ENCODE assay signal across 9 cellular contexts in the genomic region with DNA sequence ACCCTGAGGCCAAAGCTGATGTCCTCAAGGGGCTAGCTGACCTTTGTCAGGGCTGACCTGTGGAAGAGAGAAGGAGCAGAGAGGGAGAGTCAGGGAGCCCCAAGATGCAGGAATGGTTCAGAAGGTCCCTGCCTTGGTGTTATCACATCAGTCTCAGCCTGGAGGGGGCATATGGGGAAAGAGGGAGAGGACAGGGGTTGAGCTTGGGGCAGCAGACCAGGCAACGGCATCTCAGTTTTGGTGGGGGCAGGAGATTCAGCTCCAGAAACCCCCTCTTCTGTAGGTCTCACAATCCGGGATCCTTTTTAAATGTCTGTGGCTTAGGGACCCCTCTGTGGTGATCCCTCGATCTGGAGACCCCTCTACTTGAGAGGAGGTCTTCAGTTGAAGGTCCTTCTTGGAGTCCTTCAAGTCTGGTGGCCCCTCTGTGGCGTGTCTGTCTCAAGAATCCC. TPM values are rescaled to one million over a fixed set of nuclear protein-coding genes. Genes with fewer than 3 reads are reported as not detected.
DNase-seq lines count a peak whose midpoint lies in the region; ATAC-seq, FAIRE-seq and TF ChIP-seq lines count a peak whose summit lies in the region.
"Had no signal": no experiment of that assay in that cellular context is flagged by ENCODE, and none has a peak within 500 bp of the region (broad histone marks: within the 10 kb centered on the region; RNA-seq: fewer than 3 reads in every experiment).

No MANE protein-coding gene starts in this region.

- no peak overlapping the region for H4K8ac ChIP-seq in H1 (ENCODE audit: extremely low read depth, insufficient read depth, low read length)

- H2BK15ac ChIP-seq in H1 (ENCODE audit: low read length) = 0 out of 2 replicates have a peak overlapping the region, but pooled peaks have one; percentile 81

- 0 out of 2 replicates have a peak overlapping the region, but pooled peaks have one; percentile 75 for H2BK20ac ChIP-seq in H1 (ENCODE audit: low read length)

- H2BK12ac ChIP-seq in H1 (ENCODE audit: low read depth, low read length) = peak overlapping the region; percentile 92

- H3K27me3 ChIP-seq in cardiac muscle cell = no peaks in the 10 kb centered on the region
- H3K27me3 ChIP-seq in H1 (replicated peaks in 1 of 4; ENCODE audit: control insufficient read depth in 3 of 4, extremely low read depth in 1 of 4, insufficient read depth in 3 of 4, low read length in 3 of 4) = no peaks in the 10 kb centered on the region
- no peaks in the 10 kb centered on the region for H3K27me3 ChIP-seq in muscle layer of duodenum (ENCODE audit: low read depth, low read length)
- H3K27me3 ChIP-seq in uterus = no peaks in the 10 kb centered on the region

- H3K79me2 ChIP-seq in H1 (ENCODE audit: control insufficient read depth in 1 of 2, insufficient read depth in 2 of 2, low read length in 2 of 2) = no peaks in the 10 kb centered on the region

- no peak overlapping the region for H4K5ac ChIP-seq in H1 (ENCODE audit: insufficient read length, low read depth, low read length)

- H3K27ac ChIP-seq in cardiac muscle cell (peak overlapping the region; percentile 84), H1 (ENCODE audit: low read depth, low read length) (no peak overlapping the region), muscle layer of duodenum (ENCODE audit: low read length) (peak overlapping the region; percentile 88), uterus (peak overlapping the region; percentile 93 to 98)

- H3K14ac ChIP-seq in H1 (ENCODE audit: insufficient read length) = no peak overlapping the region

- intact Hi-C loops in Right ventricle myocardium inferior (cut with DNase I) = no loop called here
- intact Hi-C loops in uterus (cut with DNase I; ENCODE audit: low total_unique reads) = no loop called here

- H3K23me2 ChIP-seq in H1 (ENCODE audit: low read depth, low read length) = peaks cover 7% of the 10 kb centered on the region

- H3K4ac ChIP-seq in H1 (replicated peaks; ENCODE audit: insufficient read length, low read depth, low read length) = peak overlapping the region; percentile 71

- no peaks in the 10 kb centered on the region for H4K20me1 ChIP-seq in H1 (replicated peaks in 1 of 2; ENCODE audit: control insufficient read depth in 1 of 2, insufficient read depth in 2 of 2, low read length in 2 of 2)

- H3K79me1 ChIP-seq in H1 (ENCODE audit: low read depth, low read length) = no peaks in the 10 kb centered on the region

- peak overlapping the region; percentile 93 for H3K18ac ChIP-seq in H1 (ENCODE audit: extremely low read depth, low read length)

- 75% methylated on average over 4 of the region's 4 CpGs; no CpG with 5 or more reads in 1 of the 2 experiments for WGBS in H1 (ENCODE audit: extremely low coverage in 1 of 2, insufficient coverage in 1 of 2, insufficient read length in 1 of 2, insufficient replicate concordance in 2 of 2, low coverage in 1 of 2, low lambda C conversion rate in 2 of 2, missing lambda C conversion rate in 1 of 2), 2 experiments

- H2AFZ ChIP-seq in H1 (ENCODE audit: low read length) = no peak overlapping the region

- no peaks in the 10 kb centered on the region for H3K9me3 ChIP-seq in cardiac muscle cell (ENCODE audit: low read depth)
- no peaks in the 10 kb centered on the region for H3K9me3 ChIP-seq in H1 (ENCODE audit: insufficient read depth in 2 of 2, low read depth in 1 of 2, low read length in 1 of 2)
- no peaks in the 10 kb centered on the region for H3K9me3 ChIP-seq in muscle layer of duodenum (ENCODE audit: control insufficient read depth in 1 of 2, low read length in 2 of 2)
- no peaks in the 10 kb centered on the region for H3K9me3 ChIP-seq in uterus

- TF ChIP-seq EP300 in H1 (IDR thresholded peaks at IDR 0.05; ENCODE audit: borderline replicate concordance in 1 of 2, low read depth in 2 of 2, low read length in 2 of 2) = no peak

- peak overlapping the region; percentile 74 to 95 for H3K4me2 ChIP-seq in H1 (ENCODE audit: insufficient read depth in 1 of 2, low read depth in 2 of 2, low read length in 2 of 2)

- CTCF ChIA-PET in H1 (lab: Charles Lee; ENCODE audit: partially characterized antibody) = interaction anchor here (0.8 to 10.2 kb wide), 21 partner anchors 8 to 315 kb away, joined by 3 to 115 read pairs (median 13); a partner anchor contains a TSS

- peak overlapping the region; percentile 41 for H3K4me3 ChIP-seq in cardiac muscle cell
- H3K4me3 ChIP-seq in H1 (ENCODE audit: extremely low read depth in 1 of 4, insufficient read depth in 2 of 4, low read depth in 3 of 4, low read length in 4 of 4) = peak overlapping the region; percentile 45 to 77 (median 72); a peak in 7 of 8 replicates
- peak overlapping the region; percentile 58 to 71 for H3K4me3 ChIP-seq in muscle layer of duodenum (ENCODE audit: low read depth in 1 of 2, low read length in 2 of 2)
- peak overlapping the region; percentile 53 to 78 for H3K4me3 ChIP-seq in uterus

- TF ChIP-seq POLR2A in H1 (IDR thresholded peaks at IDR 0.05; ENCODE audit: control extremely low read depth in 1 of 2, low read depth in 2 of 2, low read length in 2 of 2) (no peak), uterus (IDR thresholded peaks at IDR 0.05) (no peak)

- POLR2A ChIA-PET in H1 (lab: Charles Lee; ENCODE audit: partially characterized antibody) = interaction anchor here (0.7 to 15.6 kb wide), 25 partner anchors 8 to 363 kb away, joined by 3 to 261 read pairs (median 5); a partner anchor contains a TSS

- H2BK120ac ChIP-seq in H1 (replicated peaks; ENCODE audit: low read depth, low read length) = no peak overlapping the region

- no peak overlapping the region for H2AK5ac ChIP-seq in H1 (ENCODE audit: low read depth, low read length)

- H3K36me3 ChIP-seq in cardiac muscle cell (no peaks in the 10 kb centered on the region), H1 (ENCODE audit: control insufficient read depth in 2 of 4, insufficient read depth in 4 of 4, low read length in 3 of 4) (peaks cover 0 to 4% (median 1%) of the 10 kb centered on the region in 4 experiments; a peak in 3 of 8 replicates), muscle layer of duodenum (ENCODE audit: control insufficient read depth in 1 of 2, insufficient read depth in 2 of 2, low read length in 2 of 2) (no peaks in the 10 kb centered on the region), uterus (no peaks in the 10 kb centered on the region)

- no peak overlapping the region for H3K56ac ChIP-seq in H1 (replicated peaks; ENCODE audit: insufficient read length, low read depth, low read length)

- peak overlapping the region in 1 of 4 experiments; percentile 69; a peak in 2 of 7 replicates for H3K9ac ChIP-seq in H1 (replicated peaks in 1 of 4; ENCODE audit: extremely low read depth in 1 of 4, low read depth in 3 of 4, low read length in 3 of 4)

- DNase-seq in cardiac muscle cell (ENCODE audit: low read depth in 1 of 2, low spot score in 1 of 2) = no peak
- DNase-seq in Right ventricle myocardium inferior (ENCODE audit: missing footprints) = no peak
- no peak for DNase-seq in H1 (ENCODE audit: low read depth in 1 of 2, low spot score in 2 of 2)
- no peak for DNase-seq in uterus
- no peak for DNase-seq in NCI-H146 (lab: John Stamatoyannopoulos, UW)
- DNase-seq in amniotic stem cell (lab: John Stamatoyannopoulos, UW) = no peak
- no peak for DNase-seq in stimulated activated CD4-positive, alpha-beta T cell treated with anti-CD3 and anti-CD28 coated beads, Interleukin-4, amount 100 ng/mL, for 24 hours

- H3K4me1 ChIP-seq in cardiac muscle cell (ENCODE audit: low read depth) = peaks cover 19% of the 10 kb centered on the region
- H3K4me1 ChIP-seq in H1 (replicated peaks in 1 of 4; ENCODE audit: control insufficient read depth in 3 of 4, insufficient read depth in 4 of 4, low read length in 3 of 4) = peaks cover 0 to 13% (median 7%) of the 10 kb centered on the region in 4 experiments; a peak in 6 of 7 replicates
- H3K4me1 ChIP-seq in muscle layer of duodenum (ENCODE audit: control insufficient read depth in 1 of 2, insufficient read depth in 2 of 2, low read length in 2 of 2) = peaks cover 29 to 33% of the 10 kb centered on the region in 2 donors
- H3K4me1 ChIP-seq in uterus = peaks cover 0 to 6% of the 10 kb centered on the region in 2 donors

- no peak for ATAC-seq in Right ventricle myocardium inferior

- no peak for TF ChIP-seq CTCF in cardiac muscle cell (IDR thresholded peaks at IDR 0.05; ENCODE audit: low read depth, low read length)
- no peak for TF ChIP-seq CTCF in H1 (IDR thresholded peaks at IDR 0.05; ENCODE audit: control extremely low read depth in 1 of 3, insufficient read depth in 1 of 3, low read depth in 1 of 3, low read length in 3 of 3)
- TF ChIP-seq CTCF in uterus (IDR thresholded peaks at IDR 0.05) = no peak

- no peak for FAIRE-seq in H1 (lab: Jason Lieb, UNC)

- peak overlapping the region; percentile 18 for H4K91ac ChIP-seq in H1 (replicated peaks; ENCODE audit: insufficient read length, low read length)

- H3K23ac ChIP-seq in H1 (ENCODE audit: insufficient read length) = no peak overlapping the region

- no peak for TF ChIP-seq RAD21 in H1 (IDR thresholded peaks at IDR 0.05 in 1 of 2, conservative IDR thresholded peaks at IDR 0.05 in 1 of 2; ENCODE audit: low read depth in 2 of 2, low read length in 2 of 2)

- H2BK5ac ChIP-seq in H1 (ENCODE audit: low read depth, low read length) = 0 out of 2 replicates have a peak overlapping the region, but pooled peaks have one; percentile 68

RNA-seq across cellular contexts. Expression of a gene that starts 0.8 kb away (rescaled TPM):
- 98.4 and 101 TPM in 2 replicates for total RNA-seq in cardiac muscle cell
- polyA plus RNA-seq in cardiac muscle cell = 192 and 250 TPM in 2 replicates
- total RNA-seq in Right ventricle myocardium inferior = 155 TPM
- total RNA-seq in H1 (2021; fragmentation: NEBNext Ultra II Directional; extraction: Animal tissue kit (Norgen Biotek cat#: 25700)) = 63.6 and 65.3 TPM in 2 replicates
- polyA plus RNA-seq in H1 (2011; rRNA removed) = 79.0 and 127 TPM in 2 replicates
- 122 TPM for polyA plus RNA-seq in H1 (2011; cell fraction: cytosol; rRNA removed)
- 65.5 TPM for polyA plus RNA-seq in H1 (2011; cell fraction: nucleus; rRNA removed)
- polyA plus RNA-seq in H1 (2012, experiment 1 of 2) = 102 to 124 TPM (median 115 TPM) in 4 replicates
- 229 TPM for polyA plus RNA-seq in H1 (2012, experiment 2 of 2)
- polyA plus RNA-seq in H1 (2013, experiment 1 of 2) = 97.0 TPM
- 96.5 TPM for polyA plus RNA-seq in H1 (2013, experiment 2 of 2)
- polyA minus RNA-seq in H1 (2011; rRNA and poly(A)+ RNA removed) = 33.9 and 48.4 TPM in 2 replicates
- 12.7 TPM for polyA minus RNA-seq in H1 (2011; cell fraction: cytosol; rRNA and poly(A)+ RNA removed)
- 18.6 TPM for polyA minus RNA-seq in H1 (2011; cell fraction: nucleus; rRNA and poly(A)+ RNA removed)
- 100 to 1,000 TPM in 2 of 4 donors, 10 to 100 TPM in 2; 25.9 to 269 (median 126) TPM for total RNA-seq in uterus

RNA-seq across cellular contexts. Expression of a gene that starts 1.7 kb away (rescaled TPM):
- total RNA-seq in cardiac muscle cell = 2.2 and 7.6 TPM in 2 replicates
- polyA plus RNA-seq in cardiac muscle cell = 0.42 TPM in 1 of 2 replicates, not detected in the other
- 2,065 TPM for total RNA-seq in Right ventricle myocardium inferior
- total RNA-seq in H1 (2021; fragmentation: NEBNext Ultra II Directional; extraction: Animal tissue kit (Norgen Biotek cat#: 25700)) = not detected in 2 replicates
- polyA plus RNA-seq in H1 (2011; rRNA removed) = 1.1 and 2.0 TPM in 2 replicates
- 2.4 TPM for polyA plus RNA-seq in H1 (2011; cell fraction: cytosol; rRNA removed)
- polyA plus RNA-seq in H1 (2011; cell fraction: nucleus; rRNA removed) = 0.34 TPM
- 1.5 to 3.8 TPM (median 2.2 TPM) in 4 replicates for polyA plus RNA-seq in H1 (2012, experiment 1 of 2)
- 1.8 TPM for polyA plus RNA-seq in H1 (2012, experiment 2 of 2)
- polyA plus RNA-seq in H1 (2013, experiment 1 of 2) = 0.36 TPM
- polyA plus RNA-seq in H1 (2013, experiment 2 of 2) = 0.13 TPM
- polyA minus RNA-seq in H1 (2011; rRNA and poly(A)+ RNA removed) = 0.41 and 0.47 TPM in 2 replicates
- polyA minus RNA-seq in H1 (2011; cell fraction: cytosol; rRNA and poly(A)+ RNA removed) = not detected
- polyA minus RNA-seq in H1 (2011; cell fraction: nucleus; rRNA and poly(A)+ RNA removed) = 0.40 TPM
- 1 to 10 TPM in 1 of 4 donors, not detected in 3; 3.8 TPM for total RNA-seq in uterus
- total RNA-seq: glomerular endothelial cell had no signal

RNA-seq across cellular contexts. Expression of a gene that starts 7.4 kb away (rescaled TPM):
- total RNA-seq in cardiac muscle cell (71.0 and 78.0 TPM in 2 replicates), Right ventricle myocardium inferior (72.1 TPM), uterus (10 to 100 TPM; 43.8 to 91.0 (median 70.8) TPM)
- polyA plus RNA-seq in cardiac muscle cell (94.3 and 104 TPM in 2 replicates), H1 (2011; rRNA removed) (73.6 and 84.6 TPM in 2 replicates)
- 103 and 104 TPM in 2 replicates for total RNA-seq in H1 (2021; fragmentation: NEBNext Ultra II Directional; extraction: Animal tissue kit (Norgen Biotek cat#: 25700))
- 111 TPM for polyA plus RNA-seq in H1 (2011; cell fraction: cytosol; rRNA removed)
- 53.8 TPM for polyA plus RNA-seq in H1 (2011; cell fraction: nucleus; rRNA removed)
- polyA plus RNA-seq in H1 (2012, experiment 1 of 2) = 95.7 to 110 TPM (median 101 TPM) in 4 replicates
- 55.3 TPM for polyA plus RNA-seq in H1 (2012, experiment 2 of 2)
- 79.2 TPM for polyA plus RNA-seq in H1 (2013, experiment 1 of 2)
- polyA plus RNA-seq in H1 (2013, experiment 2 of 2) = 79.7 TPM
- 47.3 and 49.3 TPM in 2 replicates for polyA minus RNA-seq in H1 (2011; rRNA and poly(A)+ RNA removed)
- 45.4 TPM for polyA minus RNA-seq in H1 (2011; cell fraction: cytosol; rRNA and poly(A)+ RNA removed)
- 97.4 TPM for polyA minus RNA-seq in H1 (2011; cell fraction: nucleus; rRNA and poly(A)+ RNA removed)

RNA-seq across cellular contexts. Expression of a gene that starts 10.4 kb away (rescaled TPM):
- total RNA-seq in cardiac muscle cell (0.51 TPM in 1 of 2 replicates, not detected in the other), Right ventricle myocardium inferior (6.3 TPM), uterus (1 to 10 TPM in 1 of 4 donors, under 1 TPM in 1, not detected in 2; 0.29 to 6.2 TPM)
- polyA plus RNA-seq in cardiac muscle cell (0.70 and 1.9 TPM in 2 replicates), H1 (2011; rRNA removed) (3.7 and 5.3 TPM in 2 replicates)
- total RNA-seq in H1 (2021; fragmentation: NEBNext Ultra II Directional; extraction: Animal tissue kit (Norgen Biotek cat#: 25700)) = 1.4 and 1.5 TPM in 2 replicates
- polyA plus RNA-seq in H1 (2011; cell fraction: cytosol; rRNA removed) = 3.0 TPM
- polyA plus RNA-seq in H1 (2011; cell fraction: nucleus; rRNA removed) = 1.3 TPM
- polyA plus RNA-seq in H1 (2012, experiment 1 of 2) = 1.7 to 4.9 TPM (median 3.7 TPM) in 4 replicates
- polyA plus RNA-seq in H1 (2012, experiment 2 of 2) = 1.6 TPM
- polyA plus RNA-seq in H1 (2013, experiment 1 of 2) = 1.2 TPM
- polyA plus RNA-seq in H1 (2013, experiment 2 of 2) = 1.6 TPM
- 0.63 and 3.6 TPM in 2 replicates for polyA minus RNA-seq in H1 (2011; rRNA and poly(A)+ RNA removed)
- polyA minus RNA-seq in H1 (2011; cell fraction: cytosol; rRNA and poly(A)+ RNA removed) = 2.6 TPM
- not detected for polyA minus RNA-seq in H1 (2011; cell fraction: nucleus; rRNA and poly(A)+ RNA removed)
- total RNA-seq: glomerular endothelial cell had no signal

RNA-seq across cellular contexts. Expression of a gene that starts 13.6 kb away (rescaled TPM):
- total RNA-seq in cardiac muscle cell (59.7 and 76.6 TPM in 2 replicates), Right ventricle myocardium inferior (49.2 TPM), uterus (100 to 1,000 TPM in 1 of 4 donors, 10 to 100 TPM in 3; 57.4 to 122 (median 72.1) TPM)
- polyA plus RNA-seq in cardiac muscle cell (110 and 120 TPM in 2 replicates), H1 (2011; rRNA removed) (51.7 and 61.4 TPM in 2 replicates)
- total RNA-seq in H1 (2021; fragmentation: NEBNext Ultra II Directional; extraction: Animal tissue kit (Norgen Biotek cat#: 25700)) = 14.7 and 14.9 TPM in 2 replicates
- polyA plus RNA-seq in H1 (2011; cell fraction: cytosol; rRNA removed) = 45.0 TPM
- polyA plus RNA-seq in H1 (2011; cell fraction: nucleus; rRNA removed) = 26.3 TPM
- polyA plus RNA-seq in H1 (2012, experiment 1 of 2) = 14.2 to 25.5 TPM (median 21.1 TPM) in 4 replicates
- polyA plus RNA-seq in H1 (2012, experiment 2 of 2) = 26.5 TPM
- polyA plus RNA-seq in H1 (2013, experiment 1 of 2) = 17.5 TPM
- 17.9 TPM for polyA plus RNA-seq in H1 (2013, experiment 2 of 2)
- 12.3 and 17.1 TPM in 2 replicates for polyA minus RNA-seq in H1 (2011; rRNA and poly(A)+ RNA removed)
- polyA minus RNA-seq in H1 (2011; cell fraction: cytosol; rRNA and poly(A)+ RNA removed) = 11.1 TPM
- polyA minus RNA-seq in H1 (2011; cell fraction: nucleus; rRNA and poly(A)+ RNA removed) = 7.6 TPM

Comparison
In these comparisons a context has a peak if more than half of its experiments do, and no peak if none do; other contexts are left out.
1. RNA of a gene that starts 1.7 kb away (total RNA-seq): 2,065 TPM in Right ventricle myocardium inferior (single experiment); 2.2 to 7.6 TPM in cardiac muscle cell, 3.8 TPM in uterus and not detected in H1; every median in the first group is over 100 times any median in the second.
2. Peak in every context shown above with its lines, with median percentiles within 50 percentile points of each other: H3K4me3 ChIP-seq.